ENCODE assay signal across 8 cellular contexts in the genomic region with DNA sequence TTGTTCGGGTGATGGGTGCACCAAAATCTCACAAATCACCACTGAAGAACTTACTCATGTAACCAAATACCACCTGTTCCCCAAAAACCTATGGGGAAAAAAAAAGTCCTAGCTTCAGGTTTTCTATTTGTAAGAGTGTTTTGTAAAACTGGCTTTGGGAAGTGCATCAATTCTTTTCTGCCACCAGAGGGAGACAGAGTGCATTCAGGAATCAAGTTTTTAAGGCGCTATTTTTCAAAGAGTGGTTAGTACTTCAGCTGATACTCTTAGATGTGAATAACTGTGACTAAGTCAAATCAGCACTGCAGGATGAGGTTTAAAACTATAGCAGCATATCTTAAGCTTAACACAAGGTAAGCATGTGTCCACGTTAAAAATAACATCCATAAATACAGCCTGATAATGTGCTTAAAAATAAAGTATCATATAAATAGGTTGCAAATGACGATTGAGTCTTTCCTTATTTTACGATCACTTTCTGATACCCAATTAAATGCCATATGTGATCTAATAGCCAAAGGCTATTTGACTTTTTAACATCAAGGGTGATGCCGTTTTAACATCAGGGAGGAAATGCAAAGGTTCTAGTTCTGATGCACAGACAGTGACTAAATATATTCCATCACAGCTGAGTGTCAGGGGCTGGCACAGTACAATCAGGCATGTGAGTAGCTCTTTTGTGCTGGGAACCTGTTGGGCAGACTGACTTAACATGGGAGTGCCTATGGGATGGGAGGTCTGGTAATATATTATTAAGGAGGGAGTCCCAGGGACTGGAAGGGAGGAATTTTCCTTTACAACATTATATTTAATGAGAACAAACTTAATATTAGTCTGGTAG. TPM values are rescaled to one million over a fixed set of nuclear protein-coding genes. Genes with fewer than 3 reads are reported as not detected.
DNase-seq lines count a peak whose midpoint lies in the region; ATAC-seq, FAIRE-seq and TF ChIP-seq lines count a peak whose summit lies in the region.

No MANE protein-coding gene starts in this region.

- peaks cover 30 to 31% of the 10 kb centered on the region in 2 experiments for H3K4me1 Mint-ChIP-seq in H9

- ATAC-seq in HG03095 (IDR thresholded peaks at IDR 0.05; ENCODE audit: unreplicated experiment) = no peak
- no peak for ATAC-seq in omental fat pad (ENCODE audit: low FRiP score)

- no peak overlapping the region for H4K5ac ChIP-seq in H9 (ENCODE audit: insufficient read length, low read depth, low read length)

- H3K9me3 ChIP-seq in H9 (ENCODE audit: control insufficient read depth, low read depth, low read length) = no peaks in the 10 kb centered on the region
- no peaks in the 10 kb centered on the region for H3K9me3 ChIP-seq in endothelial cell of umbilical vein (replicated peaks; ENCODE audit: control insufficient read depth, insufficient read depth, low read length)

- no peak overlapping the region for H3K4ac ChIP-seq in H9 (ENCODE audit: low read depth, low read length)

- H3K79me2 ChIP-seq in H9 (ENCODE audit: insufficient read depth, low read length) (no peaks in the 10 kb centered on the region), endothelial cell of umbilical vein (ENCODE audit: control insufficient read depth, insufficient read depth, low read length) (no peaks in the 10 kb centered on the region)

- dilution Hi-C loops in endothelial cell of umbilical vein (cut with MboI; ENCODE audit: extremely low pct_ligation_motif_present, low sequenced_read_pairs) = no loop called here

- no peaks in the 10 kb centered on the region for H3K9me1 ChIP-seq in endothelial cell of umbilical vein (replicated peaks; ENCODE audit: control insufficient read depth, extremely low read depth, insufficient read depth, low read length)

- H3K27me3 ChIP-seq in H9 (ENCODE audit: insufficient read depth, low read length) (no peaks in the 10 kb centered on the region), endothelial cell of umbilical vein (ENCODE audit: control insufficient read depth in 2 of 2, insufficient read depth in 2 of 2, low read length in 2 of 2) (peaks cover 0 to 1% of the 10 kb centered on the region in 2 experiments)

- no peak overlapping the region for H3K56ac ChIP-seq in H9 (ENCODE audit: insufficient read length, low read depth, low read length)

- no peaks in the 10 kb centered on the region for H3K79me1 ChIP-seq in H9 (ENCODE audit: insufficient read depth, low read depth, low read length, poor library complexity, severe bottlenecking)

- H3K23ac ChIP-seq in H9 (ENCODE audit: insufficient read length, low read depth, low read length) = no peak overlapping the region

- WGBS in H9 (ENCODE audit: extremely low coverage, insufficient read length, low lambda C conversion rate) = no CpG with 5 or more reads among the region's 6 CpGs

- no peak overlapping the region for H2BK20ac ChIP-seq in H9 (ENCODE audit: low read depth, low read length, poor library complexity, severe bottlenecking)

- H2BK5ac ChIP-seq in H9 (ENCODE audit: insufficient read length, low read length) = no peak overlapping the region

- DNase-seq in D721Med (ENCODE audit: insufficient read length, low spot score) (peak; percentile 19), H9 (no peak), RKO (ENCODE audit: low spot score) (peak; percentile 79), endothelial cell of umbilical vein (ENCODE audit: low read depth, low spot score) (peak; percentile 86), myocyte (ENCODE audit: low read depth) (peak; percentile 79), omental fat pad (ENCODE audit: low spot score) (no peak), substantia nigra (lab: John Stamatoyannopoulos, UW) (no peak)

- H3K4me3 ChIP-seq in endothelial cell of umbilical vein (replicated peaks in 1 of 3; ENCODE audit: insufficient read depth in 1 of 3, low read depth in 1 of 3, low read length in 3 of 3) = no peak overlapping the region

- H3K27ac ChIP-seq in H9 (ENCODE audit: insufficient read length, low read depth, low read length) (no peak overlapping the region), endothelial cell of umbilical vein (ENCODE audit: insufficient read depth, low read depth, low read length) (peak overlapping the region; percentile 44), substantia nigra (ENCODE audit: low read depth, low read length, poor library complexity, severe bottlenecking) (no peak overlapping the region)

- no peak overlapping the region for H4K8ac ChIP-seq in H9 (replicated peaks; ENCODE audit: insufficient read length, low read depth, low read length)

- TF ChIP-seq CTCF in D721Med (IDR thresholded peaks at IDR 0.05; ENCODE audit: insufficient read depth, missing control alignments) = peak; percentile 86
- peak; percentile 88 for TF ChIP-seq CTCF in H9 (conservative IDR thresholded peaks at IDR 0.05)
- peak; percentile 64 to 70 for TF ChIP-seq CTCF in endothelial cell of umbilical vein (IDR thresholded peaks at IDR 0.05; ENCODE audit: extremely low read depth in 1 of 2, insufficient read depth in 1 of 2, low read depth in 1 of 2, low read length in 2 of 2)
- no peak for TF ChIP-seq CTCF in omental fat pad (IDR thresholded peaks at IDR 0.05)

- no peaks in the 10 kb centered on the region; a peak in 3 of 7 replicates for H3K36me3 Mint-ChIP-seq in H9 (ENCODE audit: insufficient read depth in 1 of 3, low read depth in 3 of 3)

- H3K4me3 Mint-ChIP-seq in H9 = no peak overlapping the region

- H3K27me3 Mint-ChIP-seq in H9 (ENCODE audit: low read depth) = peaks cover 14% of the 10 kb centered on the region

- no TSS peak for BruUV-seq in endothelial cell of umbilical vein (replicated peaks; lab: Mats Ljungman, UMichigan)

- no peak overlapping the region for H4K91ac ChIP-seq in H9 (ENCODE audit: insufficient read length, low read depth, low read length)

- H2AK5ac ChIP-seq in H9 (ENCODE audit: insufficient read length, low read length) = no peak overlapping the region

- H2BK120ac ChIP-seq in H9 (ENCODE audit: low read depth, low read length, poor library complexity, severe bottlenecking) = no peak overlapping the region

- POLR2A ChIA-PET in endothelial cell of umbilical vein (lab: Charles Lee) = no interaction called here

- no peak overlapping the region for H3K18ac ChIP-seq in H9 (ENCODE audit: insufficient read length, low read depth, low read length)

- no peak overlapping the region for H2BK15ac ChIP-seq in H9 (ENCODE audit: low read depth, low read length)

- no peaks in the 10 kb centered on the region; the same call in 1 of the 2 replicates for H3K4me1 ChIP-seq in H9 (ENCODE audit: insufficient read depth, low read length)
- H3K4me1 ChIP-seq in endothelial cell of umbilical vein (ENCODE audit: control insufficient read depth, extremely low read depth, insufficient read depth, low read length) = peaks cover 61% of the 10 kb centered on the region

- H3K9me3 Mint-ChIP-seq in H9 = no peaks in the 10 kb centered on the region; a peak in 1 of 5 replicates

- TF ChIP-seq POLR2A in endothelial cell of umbilical vein (IDR thresholded peaks at IDR 0.05; ENCODE audit: low read depth, low read length) = no peak

- CTCF ChIA-PET in endothelial cell of umbilical vein (lab: Charles Lee) = interaction anchor here (0.6 to 4.8 kb wide), 38 partner anchors 8 to 1618 kb away, joined by 3 to 94 read pairs (median 4); partner anchors contain the start of gene LYZL2

- no peak overlapping the region for H3K9ac ChIP-seq in H9 (ENCODE audit: extremely low read depth, insufficient read length, low read length)
- no peak overlapping the region for H3K9ac ChIP-seq in endothelial cell of umbilical vein (replicated peaks; ENCODE audit: extremely low read depth, insufficient read depth, low read length)

- FAIRE-seq in D721Med (lab: Jason Lieb, UNC) = no peak
- FAIRE-seq in endothelial cell of umbilical vein (lab: Jason Lieb, UNC) = peak; percentile 84

- H3K4me2 ChIP-seq in H9 (ENCODE audit: insufficient read depth, insufficient read length, low read length) (no peak overlapping the region), endothelial cell of umbilical vein (ENCODE audit: insufficient read depth, low read length) (no peak overlapping the region)

- H3K23me2 ChIP-seq in H9 (ENCODE audit: insufficient read length, low read depth, low read length, poor library complexity, severe bottlenecking) = no peaks in the 10 kb centered on the region

- intact Hi-C loops in endothelial cell of umbilical vein (cut with micrococcal nuclease) = loop anchor here (1.0 to 2.0 kb wide), 3 partner anchors 31 to 1168 kb away; no protein-coding TSS in a partner anchor

- no peak overlapping the region for H3K27ac Mint-ChIP-seq in H9

- H2AFZ ChIP-seq in H9 (ENCODE audit: low read length) = no peak overlapping the region
- no peak overlapping the region for H2AFZ ChIP-seq in endothelial cell of umbilical vein (ENCODE audit: low read depth, low read length)

- no peaks in the 10 kb centered on the region for H4K20me1 ChIP-seq in H9 (ENCODE audit: control insufficient read depth, insufficient read depth, insufficient read length)
- H4K20me1 ChIP-seq in endothelial cell of umbilical vein (replicated peaks; ENCODE audit: control insufficient read depth, extremely low read depth, insufficient read depth, low read length) = no peaks in the 10 kb centered on the region

- H2BK12ac ChIP-seq in H9 (ENCODE audit: insufficient read length, low read depth, low read length) = no peak overlapping the region

- no peaks in the 10 kb centered on the region for H3K36me3 ChIP-seq in endothelial cell of umbilical vein (ENCODE audit: control insufficient read depth in 2 of 2, extremely low read depth in 1 of 2, insufficient read depth in 2 of 2, low read length in 2 of 2)

- H3T11ph ChIP-seq in H9 (ENCODE audit: low read length) = no peak overlapping the region

- no peak overlapping the region for H3K14ac ChIP-seq in H9 (ENCODE audit: insufficient read depth, low read length)

TF ChIP-seq in endothelial cell of umbilical vein, 7 proteins besides CTCF, POLR2A, EP300 and RAD21:
- TF ChIP-seq MYC (IDR thresholded peaks at IDR 0.05; ENCODE audit: low read depth, low read length) (no peak), FOS (IDR thresholded peaks at IDR 0.05; ENCODE audit: borderline replicate concordance, insufficient read depth, low read length) (no peak), MAX (IDR thresholded peaks at IDR 0.05; ENCODE audit: insufficient read depth, insufficient read length) (no peak)

RNA-seq across cellular contexts. Expression of gene LYZL2, which starts 10.6 kb away (rescaled TPM):
- total RNA-seq in H9 (2021) = not detected in 2 replicates
- total RNA-seq in endothelial cell of umbilical vein = not detected in 2 replicates
- polyA plus RNA-seq in endothelial cell of umbilical vein = not detected in 2 replicates
- not detected in 2 replicates for polyA plus RNA-seq in endothelial cell of umbilical vein (2011; cell fraction: cytosol; rRNA removed)
- polyA plus RNA-seq in endothelial cell of umbilical vein (2011; cell fraction: nucleus; rRNA removed) = not detected in 2 replicates
- not detected in 2 replicates for polyA plus RNA-seq in endothelial cell of umbilical vein (2012)
- polyA minus RNA-seq in endothelial cell of umbilical vein = not detected in 2 replicates
- polyA minus RNA-seq in endothelial cell of umbilical vein (2011; cell fraction: cytosol; rRNA and poly(A)+ RNA removed) = not detected
- polyA minus RNA-seq in endothelial cell of umbilical vein (2011; cell fraction: nucleus; rRNA and poly(A)+ RNA removed) = not detected in 2 replicates
- not detected in 2 replicates for total RNA-seq in myocyte
- not detected for polyA plus RNA-seq in myocyte (2012)
- total RNA-seq in omental fat pad = not detected

Comparison
In these comparisons a context has a peak if more than half of its experiments do, and no peak if none do; other contexts are left out.
1. DNase-seq: peak in D721Med (single experiment), RKO (single experiment), endothelial cell of umbilical vein (single experiment) and myocyte (single experiment); none in H9 (single experiment), omental fat pad (single experiment) and substantia nigra (0 of 49).
2. CTCF ChIP-seq: peak in D721Med (single experiment), H9 (single experiment) and endothelial cell of umbilical vein (2 of 2); none in omental fat pad (0 of 3).